In genomic region chr17:80363120-80363515, GRCh38 we compare ENCODE assay signal across 18 cellular contexts.
"Had no signal": no experiment of that assay in that cellular context is flagged by ENCODE, and none has a peak within 500 bp of the region (broad histone marks: within the 10 kb centered on the region; RNA-seq: fewer than 3 reads in every experiment).

No MANE protein-coding gene starts in this region.

- H3K4me3 ChIP-seq: cardiac muscle cell, gastroesophageal sphincter, lung, suprapubic skin had no signal

- H3K27me3 ChIP-seq: cardiac muscle cell, gastroesophageal sphincter, neutrophil, suprapubic skin had no signal

- FAIRE-seq: colon had no signal

- DNase-seq: activated CD4-positive, alpha-beta T cell treated with anti-CD3 and anti-CD28 coated beads for 48 hours; activated CD4-positive, CD25-positive, alpha-beta regulatory T cell; activated CD8-positive, alpha-beta T cell treated with anti-CD3 and anti-CD28 coated beads for 36 hours; activated T-cell treated with anti-CD3 and anti-CD28 coated beads, Interleukin-2, amount 50 U/mL, for 1 hour; endodermal cell; immature natural killer cell; SIG-M5; T-helper 1 cell; T-helper 9 cell; trophoblast cell had no signal

- ATAC-seq: activated CD8-positive, alpha-beta T cell treated with anti-CD3 and anti-CD28 coated beads for 36 hours; gastroesophageal sphincter had no signal

- H3K27ac ChIP-seq: cardiac muscle cell, epithelial cell of prostate, neutrophil, parathyroid adenoma, suprapubic skin had no signal

- H3K4me1 ChIP-seq: suprapubic skin had no signal

- H3K9me3 ChIP-seq: gastroesophageal sphincter, neutrophil, suprapubic skin had no signal

- H3K9ac ChIP-seq: parathyroid adenoma had no signal
